ENCODE assay signal across 18 cellular contexts in genomic region chr13:32499538-32500210, GRCh38. TPM values are rescaled to one million over a fixed set of nuclear protein-coding genes. Genes with fewer than 3 reads are reported as not detected.
DNase-seq lines count a peak whose midpoint lies in the region; ATAC-seq, FAIRE-seq and TF ChIP-seq lines count a peak whose summit lies in the region.
"Had no signal": no experiment of that assay in that cellular context is flagged by ENCODE, and none has a peak within 500 bp of the region (broad histone marks: within the 10 kb centered on the region; RNA-seq: fewer than 3 reads in every experiment).

No MANE protein-coding gene starts in this region.

- H3K79me2 ChIP-seq in HepG2 (ENCODE audit: insufficient read depth, low read length) (peaks cover 4% of the 10 kb centered on the region), GM12878 (ENCODE audit: control insufficient read depth, insufficient read depth, low read length) (no peaks in the 10 kb centered on the region)

- peak in 1 of 2 experiments; percentile 79; a peak in 2 of 4 replicates for TF ChIP-seq EP300 in HepG2 (IDR thresholded peaks at IDR 0.05; ENCODE audit: low read depth in 2 of 2, low read length in 2 of 2)
- TF ChIP-seq EP300 in HepG2 (CRISPR knock-in tag; IDR thresholded peaks at IDR 0.05; ENCODE audit: borderline replicate concordance), result no peak
- TF ChIP-seq EP300 in GM12878 (IDR thresholded peaks at IDR 0.05; ENCODE audit: borderline replicate concordance in 1 of 2, control insufficient read depth in 1 of 2, low read depth in 2 of 2, low read length in 2 of 2), result no peak

- TF ChIP-seq RAD21 in HepG2 (CRISPR knock-in tag; IDR thresholded peaks at IDR 0.05) (no peak), IMR-90 (IDR thresholded peaks at IDR 0.05; ENCODE audit: low read length) (no peak), GM12878 (IDR thresholded peaks at IDR 0.05; ENCODE audit: insufficient read depth, low read depth, low read length) (no peak)

- H3K79me1 ChIP-seq in IMR-90 (ENCODE audit: low read depth in 1 of 2, low read length in 2 of 2), result peaks cover 0 to 5% of the 10 kb centered on the region in 2 experiments; a peak in 2 of 4 replicates

- H2AFZ ChIP-seq in HepG2 (ENCODE audit: low read length) (no peak overlapping the region), IMR-90 (replicated peaks; ENCODE audit: low read length, poor library complexity) (no peak overlapping the region), GM12878 (ENCODE audit: control insufficient read depth, low read depth, low read length) (no peak overlapping the region)

- H2BK15ac ChIP-seq in IMR-90 (ENCODE audit: low read depth, low read length), result no peak overlapping the region

- H2BK120ac ChIP-seq in IMR-90 (ENCODE audit: low read depth, low read length), result no peak overlapping the region

- TF ChIP-seq CTCF in HepG2 (CRISPR knock-in tag; IDR thresholded peaks at IDR 0.05), result no peak
- TF ChIP-seq CTCF in right lobe of liver (IDR thresholded peaks at IDR 0.05), result no peak
- no peak for TF ChIP-seq CTCF in IMR-90 (conservative IDR thresholded peaks at IDR 0.05; ENCODE audit: low read depth, low read length)
- TF ChIP-seq CTCF in GM12878 (IDR thresholded peaks at IDR 0.05 in 2 of 3, conservative IDR thresholded peaks at IDR 0.05 in 1 of 3; ENCODE audit: control insufficient read depth in 2 of 3, extremely low read depth in 1 of 3, insufficient read depth in 1 of 3, low read depth in 3 of 3, low read length in 3 of 3), result no peak
- TF ChIP-seq CTCF in body of pancreas (IDR thresholded peaks at IDR 0.05), result no peak

- no peak overlapping the region for H3K18ac ChIP-seq in IMR-90 (ENCODE audit: low read depth, low read length)

- SMC1A ChIA-PET in GM12878 (lab: Charles Lee; ENCODE audit: uncharacterized antibody, unreplicated experiment), result interaction anchor here (0.5 kb wide), 1 partner anchor 483 kb away, joined by 4 read pairs; no protein-coding TSS in a partner anchor

- no peak overlapping the region for H2BK5ac ChIP-seq in IMR-90 (ENCODE audit: low read depth, low read length, poor library complexity, severe bottlenecking)

- H4K8ac ChIP-seq in IMR-90 (ENCODE audit: low read depth in 2 of 2, low read length in 2 of 2), result no peak overlapping the region

- ATAC-seq in HepG2 (peak; percentile 85), right lobe of liver (no peak), IMR-90 (ENCODE audit: low read depth) (no peak), GM12878 (no peak), body of pancreas (no peak)

- no peak overlapping the region for H3K4ac ChIP-seq in IMR-90 (ENCODE audit: low read depth, low read length)

- H3K23ac ChIP-seq in IMR-90 (ENCODE audit: low read depth, low read length), result no peak overlapping the region

- H4K5ac ChIP-seq in IMR-90 (ENCODE audit: low read depth, low read length), result no peak overlapping the region

- H3K4me2 ChIP-seq in HepG2 (ENCODE audit: low read depth, low read length), result peak overlapping the region; percentile 48
- H3K4me2 ChIP-seq in IMR-90 (ENCODE audit: low read depth, low read length), result no peak overlapping the region
- H3K4me2 ChIP-seq in GM12878 (ENCODE audit: control insufficient read depth, insufficient read depth), result no peak overlapping the region
- H3K4me2 ChIP-seq: BLaER1 treated with 17β-estradiol and CSF1 and Interleukin-3, amounts not matched to agents 10 nM and 100 nM had no signal

- H3K9me3 ChIP-seq in HepG2 (ENCODE audit: low read length) (no peaks in the 10 kb centered on the region), right lobe of liver (no peaks in the 10 kb centered on the region), IMR-90 (ENCODE audit: control insufficient read depth, insufficient read depth, low read length) (no peaks in the 10 kb centered on the region), GM12878 (replicated peaks; ENCODE audit: control insufficient read depth, insufficient read depth, low read length) (no peaks in the 10 kb centered on the region), body of pancreas (no peaks in the 10 kb centered on the region)
- H3K9me3 ChIP-seq: BLaER1 treated with 17β-estradiol and CSF1 and Interleukin-3, amounts not matched to agents 10 nM and 100 nM; HAP-1 had no signal

- in situ Hi-C loops in HepG2 (cut with HindIII; ENCODE audit: extremely low pct_ligation_motif_present, low pct_unique_long_range_greater_than_20kb) (no loop called here), IMR-90 (cut with MboI; ENCODE audit: low sequenced_read_pairs) (no loop called here), GM12878 (cut with MboI) (no loop called here)

- intact Hi-C loops in HepG2 (cut with micrococcal nuclease; ENCODE audit: unreplicated experiment) (loop anchor here (5.0 kb wide), 1 partner anchor 38 kb away; the partner anchor contains the start of gene N4BP2L2), right lobe of liver (cut with DNase I) (no loop called here), IMR-90 (cut with micrococcal nuclease) (no loop called here), GM12878 (cut with micrococcal nuclease; ENCODE audit: unreplicated experiment) (no loop called here), body of pancreas (cut with DNase I) (no loop called here)

- TF ChIP-seq POLR2A in HepG2 (IDR thresholded peaks at IDR 0.05; ENCODE audit: insufficient read depth in 1 of 2, low read depth in 2 of 2, low read length in 2 of 2), result peak in 1 of 2 experiments; percentile 37; a peak in 1 of 4 replicates
- TF ChIP-seq POLR2A in right lobe of liver (IDR thresholded peaks at IDR 0.05), result no peak
- TF ChIP-seq POLR2A in IMR-90 (IDR thresholded peaks at IDR 0.05; ENCODE audit: low read depth, low read length), result no peak
- no peak for TF ChIP-seq POLR2A in GM12878 (IDR thresholded peaks at IDR 0.05; ENCODE audit: low read depth, low read length)
- no peak for TF ChIP-seq POLR2A in body of pancreas (IDR thresholded peaks at IDR 0.05)

- H2AK5ac ChIP-seq in IMR-90 (ENCODE audit: low read depth, low read length), result no peak overlapping the region

- no peak overlapping the region for H2AK9ac ChIP-seq in IMR-90 (replicated peaks; ENCODE audit: low read depth, low read length, poor library complexity)

- TSS peak; percentile 8 for BruUV-seq in HepG2 (replicated peaks; lab: Mats Ljungman, UMichigan)
- BruUV-seq in IMR-90 (replicated peaks; lab: Mats Ljungman, UMichigan), result no TSS peak
- BruUV-seq in GM12878 (replicated peaks; lab: Mats Ljungman, UMichigan), result TSS peak; percentile 13

- peaks cover 9% of the 10 kb centered on the region; the same call in 1 of the 2 replicates for H3K9me1 ChIP-seq in IMR-90 (ENCODE audit: insufficient read depth, low read length)

- CTCF ChIA-PET in HepG2 (lab: Yijun Ruan, JAX; ENCODE audit: low intra/inter-chr PET ratio, low total read pairs) (no interaction called here), IMR-90 (lab: Yijun Ruan, JAX) (interaction anchor here (0.6 kb wide), 1 partner anchor 52 kb away, joined by 6 read pairs; no protein-coding TSS in a partner anchor), GM12878 (lab: Yijun Ruan, JAX) (no interaction called here)

- H3K27ac ChIP-seq in HepG2 (ENCODE audit: extremely low read length, insufficient read depth, low read length) (peak overlapping the region; percentile 67), right lobe of liver (no peak overlapping the region), IMR-90 (ENCODE audit: insufficient read depth, low read length) (no peak overlapping the region), GM12878 (ENCODE audit: control insufficient read depth, insufficient read depth) (no peak overlapping the region), body of pancreas (no peak overlapping the region)
- H3K27ac ChIP-seq: BLaER1 treated with 17β-estradiol and CSF1 and Interleukin-3, amounts not matched to agents 10 nM and 100 nM; HL-60 had no signal

- H3K4me3 ChIP-seq in HepG2 (replicated peaks in 1 of 3; ENCODE audit: insufficient read depth in 1 of 3, low read depth in 2 of 3, low read length in 3 of 3) (no peak overlapping the region; a peak in 1 of 6 replicates), right lobe of liver (no peak overlapping the region), IMR-90 (ENCODE audit: insufficient read depth, low read depth, low read length) (no peak overlapping the region), GM12878 (no peak overlapping the region), body of pancreas (no peak overlapping the region)
- H3K4me3 ChIP-seq: BLaER1 treated with 17β-estradiol and CSF1 and Interleukin-3, amounts not matched to agents 10 nM and 100 nM; HAP-1 had no signal

- H4K91ac ChIP-seq in IMR-90 (ENCODE audit: insufficient read depth, low read depth, low read length), result no peak overlapping the region

- no peaks in the 10 kb centered on the region for H3K27me3 ChIP-seq in HepG2 (ENCODE audit: control insufficient read depth in 1 of 2, insufficient read depth in 2 of 2, low read length in 2 of 2)
- H3K27me3 ChIP-seq in right lobe of liver, result no peaks in the 10 kb centered on the region
- no peaks in the 10 kb centered on the region for H3K27me3 ChIP-seq in IMR-90 (ENCODE audit: control insufficient read depth, insufficient read depth, low read length)
- no peaks in the 10 kb centered on the region for H3K27me3 ChIP-seq in GM12878 (replicated peaks in 1 of 2; ENCODE audit: control insufficient read depth in 2 of 2, insufficient read depth in 2 of 2, low read length in 1 of 2)
- H3K27me3 ChIP-seq in body of pancreas, result no peaks in the 10 kb centered on the region
- H3K27me3 ChIP-seq: BLaER1 treated with 17β-estradiol and CSF1 and Interleukin-3, amounts not matched to agents 10 nM and 100 nM had no signal

- peaks cover 75% of the 10 kb centered on the region for H3K4me1 ChIP-seq in HepG2 (ENCODE audit: insufficient read depth, low read length)
- peaks cover 0 to 15% (median 5%) of the 10 kb centered on the region in 4 donors for H3K4me1 ChIP-seq in right lobe of liver
- no peaks in the 10 kb centered on the region; the same call in 1 of the 2 replicates for H3K4me1 ChIP-seq in IMR-90 (ENCODE audit: control insufficient read depth, insufficient read depth, low read length)
- no peaks in the 10 kb centered on the region for H3K4me1 ChIP-seq in GM12878 (ENCODE audit: control insufficient read depth, insufficient read depth, low read length)
- no peaks in the 10 kb centered on the region for H3K4me1 ChIP-seq in body of pancreas
- H3K4me1 ChIP-seq: BLaER1 treated with 17β-estradiol and CSF1 and Interleukin-3, amounts not matched to agents 10 nM and 100 nM had no signal

- RAD21 ChIA-PET in GM12878 (lab: Charles Lee; ENCODE audit: unreplicated experiment), result no interaction called here

- DNase-seq in HepG2 (ENCODE audit: low spot score) (peak; percentile 84), right lobe of liver (no peak), IMR-90 (no peak), GM12878 (ENCODE audit: low read depth, low spot score) (no peak), activated gamma-delta T cell (lab: John Stamatoyannopoulos, UW) (no peak), NCI-H187 treated with DMSO at 0.1 percent for 48 hours (lab: John Stamatoyannopoulos, UW) (no peak), NCI-H748 (lab: John Stamatoyannopoulos, UW; ENCODE audit: unreplicated experiment) (no peak), body of pancreas (no peak)
- DNase-seq: 8988T; ACHN; CD4-positive, CD25-positive, alpha-beta regulatory T cell; DMS79; GOT3; HFFc6 had no signal

- H2BK20ac ChIP-seq in IMR-90 (ENCODE audit: low read depth, low read length), result no peak overlapping the region

- FAIRE-seq in HepG2 (lab: Jason Lieb, UNC) (peak; percentile 62), GM12878 (lab: Jason Lieb, UNC) (no peak)
- FAIRE-seq: GM12891 had no signal

- H3K36me3 ChIP-seq in HepG2 (replicated peaks in 1 of 2; ENCODE audit: control insufficient read depth in 1 of 2, insufficient read depth in 2 of 2, low read length in 2 of 2), result no peaks in the 10 kb centered on the region
- no peaks in the 10 kb centered on the region for H3K36me3 ChIP-seq in right lobe of liver
- H3K36me3 ChIP-seq in IMR-90 (ENCODE audit: control insufficient read depth, insufficient read depth, low read length), result peaks cover 4% of the 10 kb centered on the region; the same call in 1 of the 2 replicates
- 0 out of 4 replicates have a peak, but pooled peaks cover 0 to 2% of the 10 kb centered on the region in 2 experiments for H3K36me3 ChIP-seq in GM12878 (ENCODE audit: control insufficient read depth in 2 of 2, insufficient read depth in 2 of 2, low read length in 1 of 2)
- H3K36me3 ChIP-seq in body of pancreas (replicated peaks in 1 of 2; ENCODE audit: insufficient read depth in 1 of 2, low read depth in 2 of 2), result no peaks in the 10 kb centered on the region
- H3K36me3 ChIP-seq: HAP-1 had no signal

- no peak overlapping the region for H3K14ac ChIP-seq in IMR-90 (replicated peaks; ENCODE audit: low read depth, low read length)

- H3K9ac ChIP-seq in HepG2 (ENCODE audit: insufficient read depth, low read depth, low read length), result no peak overlapping the region
- no peak overlapping the region for H3K9ac ChIP-seq in IMR-90 (ENCODE audit: low read depth, low read length)
- H3K9ac ChIP-seq in GM12878 (ENCODE audit: control insufficient read depth, insufficient read depth, low read length), result no peak overlapping the region
- H3K9ac ChIP-seq: BLaER1 treated with 17β-estradiol and CSF1 and Interleukin-3, amounts not matched to agents 10 nM and 100 nM had no signal

- H3K56ac ChIP-seq in IMR-90 (ENCODE audit: extremely low read depth, insufficient read depth, low read length), result no peak overlapping the region

- dilution Hi-C loops in IMR-90 (cut with HindIII; ENCODE audit: low sequenced_read_pairs, unreplicated experiment), result no loop called here

- H4K20me1 ChIP-seq in HepG2 (ENCODE audit: insufficient read depth, low read length) (no peaks in the 10 kb centered on the region), IMR-90 (ENCODE audit: insufficient read depth, low read length) (no peaks in the 10 kb centered on the region), GM12878 (ENCODE audit: control insufficient read depth, insufficient read depth) (no peaks in the 10 kb centered on the region)

- POLR2A ChIA-PET in HepG2 (lab: Yijun Ruan, JAX), result interaction anchor here (0.6 kb wide), 2 partner anchors 117 to 126 kb away, joined by 4 read pairs; no protein-coding TSS in a partner anchor
- POLR2A ChIA-PET in IMR-90 (lab: Charles Lee; ENCODE audit: unreplicated experiment), result no interaction called here
- POLR2A ChIA-PET in GM12878 (lab: Charles Lee), result interaction anchor here (0.6 to 1.6 kb wide), 4 partner anchors 9 to 1067 kb away, joined by 3 to 5 read pairs (median 4); no protein-coding TSS in a partner anchor

- WGBS in HepG2 (ENCODE audit: low lambda C conversion rate), result 88% methylated on average over 2 of the region's 2 CpGs
- 95% methylated on average over 2 of the region's 2 CpGs for WGBS in right lobe of liver (ENCODE audit: insufficient coverage, low coverage, low lambda C conversion rate, missing lambda C conversion rate)
- WGBS in IMR-90 (ENCODE audit: extremely low coverage in 2 of 2, insufficient read length in 1 of 2), 2 experiments, result 100% methylated on average over 2 of the region's 2 CpGs; no CpG with 5 or more reads in 1 of the 2 experiments
- WGBS in GM12878 (ENCODE audit: insufficient coverage, insufficient replicate concordance, low lambda C conversion rate, missing lambda C conversion rate), result 80% methylated on average over 2 of the region's 2 CpGs
- WGBS in body of pancreas, 2 donors, result 94 to 98% methylated on average over 2 of the region's 2 CpGs

RNA-seq across cellular contexts. Expression of gene N4BP2L2, which starts 38.9 kb away (rescaled TPM):
- total RNA-seq in HepG2 (2016; rRNA removed; fragmentation: Illumina TruSeq; extraction: Trizol), result 81.2 and 82.6 TPM in 2 replicates
- 71.3 and 84.9 TPM in 2 replicates for total RNA-seq in HepG2 (2016; cell fraction: cytosol; rRNA removed; fragmentation: Illumina TruSeq; extraction: Trizol; ENCODE audit: low read depth)
- total RNA-seq in HepG2 (2016; cell fraction: insoluble cytoplasmic fraction; rRNA removed; fragmentation: Illumina TruSeq; extraction: Trizol), result 78.9 and 83.5 TPM in 2 replicates
- 34.9 and 44.4 TPM in 2 replicates for total RNA-seq in HepG2 (2016; cell fraction: membrane; rRNA removed; fragmentation: Illumina TruSeq; extraction: Trizol)
- total RNA-seq in HepG2 (2016; cell fraction: nucleus; rRNA removed; fragmentation: Illumina TruSeq; extraction: Trizol), result 169 and 172 TPM in 2 replicates
- polyA plus RNA-seq in HepG2 (2011; rRNA removed), result 47.9 and 58.9 TPM in 2 replicates
- 10.6 and 15.4 TPM in 2 replicates for polyA plus RNA-seq in HepG2 (2011; cell fraction: cytosol; rRNA removed)
- polyA plus RNA-seq in HepG2 (2011; cell fraction: nucleus; rRNA removed), result 60.7 and 85.4 TPM in 2 replicates
- 56.7 and 67.5 TPM in 2 replicates for polyA plus RNA-seq in HepG2 (2012)
- 2.5 and 3.0 TPM in 2 replicates for polyA plus RNA-seq in HepG2 (2016; cell fraction: cytosol; fragmentation: Illumina TruSeq; extraction: Trizol; ENCODE audit: low read depth)
- polyA plus RNA-seq in HepG2 (2016; cell fraction: insoluble cytoplasmic fraction; fragmentation: Illumina TruSeq; extraction: Trizol; ENCODE audit: low read depth), result 50.8 and 51.5 TPM in 2 replicates
- polyA plus RNA-seq in HepG2 (2016; cell fraction: membrane; fragmentation: Illumina TruSeq; extraction: Trizol; ENCODE audit: low read depth), result 6.7 and 7.0 TPM in 2 replicates
- 123 and 141 TPM in 2 replicates for polyA plus RNA-seq in HepG2 (2016; cell fraction: nucleus; fragmentation: Illumina TruSeq; extraction: Trizol; ENCODE audit: insufficient read depth, low read depth)
- polyA minus RNA-seq in HepG2 (2011; rRNA and poly(A)+ RNA removed; ENCODE audit: low replicate concordance), result 12.8 and 15.7 TPM in 2 replicates
- polyA minus RNA-seq in HepG2 (2011; cell fraction: cytosol; rRNA and poly(A)+ RNA removed), result 15.0 and 16.3 TPM in 2 replicates
- polyA minus RNA-seq in HepG2 (2011; cell fraction: nucleus; rRNA and poly(A)+ RNA removed), result 190 and 196 TPM in 2 replicates
- 10 to 100 TPM; 48.8 to 99.7 (median 61.1) TPM for total RNA-seq in right lobe of liver
- 34.6 and 66.7 TPM in 2 replicates for total RNA-seq in IMR-90 (2012; rRNA removed)
- polyA plus RNA-seq in IMR-90 (2012; rRNA removed), result 22.6 and 28.7 TPM in 2 replicates
- polyA plus RNA-seq in IMR-90 (2012; cell fraction: cytosol; rRNA removed), result 1.2 and 1.4 TPM in 2 replicates
- polyA plus RNA-seq in IMR-90 (2012; cell fraction: nucleus; rRNA removed; ENCODE audit: low replicate concordance), result 7.5 and 85.4 TPM in 2 replicates
- 523 and 578 TPM in 2 replicates for total RNA-seq in GM12878 (2013; cell fraction: nucleolus; rRNA removed)
- 48.7 and 69.2 TPM in 2 replicates for total RNA-seq in GM12878 (2014; rRNA removed)
- 81.2 and 87.8 TPM in 2 replicates for total RNA-seq in GM12878 (2014; rRNA removed; fragmentation: Illumina TruSeq; extraction: Trizol)
- 49.3 and 56.2 TPM in 2 replicates for total RNA-seq in GM12878 (2021)
- polyA plus RNA-seq in GM12878 (2011; ENCODE audit: low read depth), result 24.2 TPM
- polyA plus RNA-seq in GM12878 (2011; rRNA removed), result 87.1 and 152 TPM in 2 replicates
- 19.5 and 20.2 TPM in 2 replicates for polyA plus RNA-seq in GM12878 (2011; cell fraction: cytosol; rRNA removed)
- polyA plus RNA-seq in GM12878 (2011; cell fraction: nucleus; rRNA removed), result 48.6 and 56.5 TPM in 2 replicates
- 47.3 and 52.6 TPM in 2 replicates for polyA plus RNA-seq in GM12878 (2012)
- 62.6 and 89.4 TPM in 2 replicates for polyA plus RNA-seq in GM12878 (2014; fragmentation: Illumina TruSeq; extraction: Trizol)
- 10 to 100 TPM; 41.7 to 59.8 TPM for polyA plus RNA-seq in GM12878 (2014; fragmentation: Nextera tagmentation; extraction: Ambion mirVana)
- polyA plus RNA-seq in GM12878 (2014; rRNA removed), result 42.7 and 48.4 TPM in 2 replicates
- 10 to 100 TPM; 72.3 to 74.8 TPM for polyA plus RNA-seq in GM12878 (2016; fragmentation: Nextera tagmentation; extraction: Ambion mirVana)
- 26.3 and 46.2 TPM in 2 replicates for polyA minus RNA-seq in GM12878 (2011; rRNA and poly(A)+ RNA removed)
- 12.2 and 12.4 TPM in 2 replicates for polyA minus RNA-seq in GM12878 (2011; cell fraction: cytosol; rRNA and poly(A)+ RNA removed)
- polyA minus RNA-seq in GM12878 (2011; cell fraction: nucleus; rRNA and poly(A)+ RNA removed), result 30.8 and 47.7 TPM in 2 replicates
- total RNA-seq in body of pancreas, result 100 to 1,000 TPM; 120 to 191 TPM

Comparison
In these comparisons a context has a peak if more than half of its experiments do, and no peak if none do; other contexts are left out.
1. Of the 75 proteins assayed by ChIP-seq in both HepG2 and GM12878: peak only in HepG2: HDAC2, POLR2AphosphoS5, RELA and TCF7; only in GM12878: none; in both: none; in neither: 67; mixed calls (peak in some experiments, not most) for 4.